Comparison of ENCODE assay signal across 19 cellular contexts in genomic region chr6:153872946-153873345, GRCh38.
A peak's percentile ranks its signal among the peaks of the same experiment; 100 is the strongest.
DNase-seq lines count a peak whose midpoint lies in the region; ATAC-seq, FAIRE-seq and TF ChIP-seq lines count a peak whose summit lies in the region.
"Had no signal": no experiment of that assay in that cellular context is flagged by ENCODE, and none has a peak within 500 bp of the region (broad histone marks: within the 10 kb centered on the region; RNA-seq: fewer than 3 reads in every experiment).

No MANE protein-coding gene starts in this region.

- no peaks in the 10 kb centered on the region for H3K4me1 Mint-ChIP-seq in astrocyte (ENCODE audit: low read depth, unreplicated experiment)
- H3K4me1 Mint-ChIP-seq: CD8-positive, alpha-beta memory T cell had no signal

- no peak overlapping the region for H3K27ac ChIP-seq in BLaER1 treated with 17β-estradiol and CSF1 and Interleukin-3, amounts not matched to agents 10 nM and 100 nM
- H3K27ac ChIP-seq in astrocyte (ENCODE audit: low read depth, low read length) (no peak overlapping the region), pancreas (no peak overlapping the region)
- H3K27ac ChIP-seq: HL-60, Peyer's patch had no signal

- no peak for TF ChIP-seq CTCF in astrocyte (IDR thresholded peaks at IDR 0.05; ENCODE audit: insufficient read depth, low read depth, low read length)
- TF ChIP-seq CTCF in pancreas (IDR thresholded peaks at IDR 0.05): no peak

- no peak overlapping the region for H3K27ac Mint-ChIP-seq in astrocyte (ENCODE audit: unreplicated experiment)
- H3K27ac Mint-ChIP-seq: CD8-positive, alpha-beta memory T cell had no signal

- H2AFZ ChIP-seq in astrocyte (ENCODE audit: low read depth, low read length): no peak overlapping the region

- H3K9ac ChIP-seq in BLaER1 treated with 17β-estradiol and CSF1 and Interleukin-3, amounts not matched to agents 10 nM and 100 nM: no peak overlapping the region
- no peak overlapping the region for H3K9ac ChIP-seq in astrocyte (ENCODE audit: low read length)

- peaks cover 0 to 46% (median 9%) of the 10 kb centered on the region in 11 experiments; a peak in 10 of 22 replicates for H3K27me3 ChIP-seq in BLaER1 treated with 17β-estradiol and CSF1 and Interleukin-3, amounts not matched to agents 10 nM and 100 nM
- no peaks in the 10 kb centered on the region for H3K27me3 ChIP-seq in astrocyte (ENCODE audit: insufficient read depth, low read length)
- no peaks in the 10 kb centered on the region for H3K27me3 ChIP-seq in pancreas
- H3K27me3 ChIP-seq: BE2C, Peyer's patch had no signal

- H3K4me3 ChIP-seq in BLaER1 treated with 17β-estradiol and CSF1 and Interleukin-3, amounts not matched to agents 10 nM and 100 nM: no peak overlapping the region
- no peak overlapping the region for H3K4me3 ChIP-seq in astrocyte (ENCODE audit: insufficient read depth, low read depth, low read length)
- H3K4me3 ChIP-seq in pancreas: no peak overlapping the region
- H3K4me3 ChIP-seq: HAP-1, Peyer's patch had no signal

- peak overlapping the region in 10 of 11 experiments; percentile 13 to 51 (median 29); a peak in 16 of 22 replicates for H3K4me2 ChIP-seq in BLaER1 treated with 17β-estradiol and CSF1 and Interleukin-3, amounts not matched to agents 10 nM and 100 nM
- H3K4me2 ChIP-seq in astrocyte (ENCODE audit: low read length): no peak overlapping the region

- no peaks in the 10 kb centered on the region for H3K36me3 ChIP-seq in BLaER1 treated with 17β-estradiol and CSF1 and Interleukin-3, amounts not matched to agents 10 nM and 100 nM
- no peaks in the 10 kb centered on the region for H3K36me3 ChIP-seq in astrocyte (ENCODE audit: insufficient read depth, low read length)
- H3K36me3 ChIP-seq in pancreas: no peaks in the 10 kb centered on the region
- H3K36me3 ChIP-seq: BE2C, HAP-1, Peyer's patch had no signal

- H3K4me1 ChIP-seq in BLaER1 treated with 17β-estradiol and CSF1 and Interleukin-3, amounts not matched to agents 10 nM and 100 nM: peaks cover 0 to 20% (median 16%) of the 10 kb centered on the region in 10 experiments; a peak in 16 of 20 replicates
- H3K4me1 ChIP-seq in astrocyte (ENCODE audit: insufficient read depth, low read length): no peaks in the 10 kb centered on the region
- H3K4me1 ChIP-seq in pancreas: no peaks in the 10 kb centered on the region
- H3K4me1 ChIP-seq: BE2C, HAP-1, Peyer's patch had no signal

- H3K9me3 ChIP-seq in BLaER1 treated with 17β-estradiol and CSF1 and Interleukin-3, amounts not matched to agents 10 nM and 100 nM (replicated peaks in 1 of 11): peaks cover 5 to 39% (median 29%) of the 10 kb centered on the region in 11 experiments
- H3K9me3 ChIP-seq in astrocyte (ENCODE audit: insufficient read depth, low read depth, low read length): no peaks in the 10 kb centered on the region
- no peaks in the 10 kb centered on the region for H3K9me3 ChIP-seq in pancreas
- H3K9me3 ChIP-seq: BE2C, HAP-1, Peyer's patch had no signal

- FAIRE-seq in astrocyte (lab: Jason Lieb, UNC) (no peak), pancreas (lab: Jason Lieb, UNC) (no peak)

- ATAC-seq in HG02870 (IDR thresholded peaks at IDR 0.05; ENCODE audit: unreplicated experiment) (peak; percentile 63), GM19467 (IDR thresholded peaks at IDR 0.05; ENCODE audit: unreplicated experiment) (no peak), pancreas (no peak), HG02798 (IDR thresholded peaks at IDR 0.05; ENCODE audit: poor library complexity, unreplicated experiment) (no peak)

- no peaks in the 10 kb centered on the region for H3K9me3 Mint-ChIP-seq in astrocyte (ENCODE audit: unreplicated experiment)

- WGBS in pancreas, 2 donors: 91 to 97% methylated on average over 2 of the region's 2 CpGs

- no peaks in the 10 kb centered on the region for H3K36me3 Mint-ChIP-seq in astrocyte (ENCODE audit: low read depth, unreplicated experiment)
- H3K36me3 Mint-ChIP-seq: CD8-positive, alpha-beta memory T cell had no signal

- no peaks in the 10 kb centered on the region for H3K79me2 ChIP-seq in astrocyte (ENCODE audit: insufficient read depth, low read length)

- intact Hi-C loops in pancreas (cut with DNase I): no loop called here

- no peaks in the 10 kb centered on the region; a peak in 2 of 22 replicates for H4K20me1 ChIP-seq in BLaER1 treated with 17β-estradiol and CSF1 and Interleukin-3, amounts not matched to agents 10 nM and 100 nM
- H4K20me1 ChIP-seq in astrocyte (ENCODE audit: insufficient read depth, low read length): no peaks in the 10 kb centered on the region

- H3K4me3 Mint-ChIP-seq in astrocyte (ENCODE audit: unreplicated experiment): no peak overlapping the region
- H3K4me3 Mint-ChIP-seq: CD8-positive, alpha-beta memory T cell had no signal

- peak; percentile 8 for DNase-seq in astrocyte (ENCODE audit: low read depth)
- DNase-seq in kidney tubule cell (ENCODE audit: low spot score): peak; percentile 55
- no peak for DNase-seq in pancreas
- DNase-seq in midbrain (lab: John Stamatoyannopoulos, UW): no peak
- DNase-seq: BE2C; CD8-positive, alpha-beta memory T cell; KBM-7; NCI-H1092 treated with DMSO at 0.1 percent for 48 hours; NCI-H187 treated with DMSO at 0.1 percent for 48 hours; NCI-H446 treated with DMSO at 0.1 percent for 48 hours; NCI-H748 treated with DMSO at 0.1 percent for 48 hours; Peyer's patch; SHP77 treated with DMSO at 0.1 percent for 48 hours had no signal

- H3K27me3 Mint-ChIP-seq in astrocyte (ENCODE audit: low read depth, unreplicated experiment): no peaks in the 10 kb centered on the region

Comparison
In these comparisons a context has a peak if more than half of its experiments do, and no peak if none do; other contexts are left out.
1. DNase-seq: peak in astrocyte (single experiment) and kidney tubule cell (single experiment); none in pancreas (0 of 6) and midbrain (single experiment).